ENCODE assay signal across 24 cellular contexts in the genomic region with DNA sequence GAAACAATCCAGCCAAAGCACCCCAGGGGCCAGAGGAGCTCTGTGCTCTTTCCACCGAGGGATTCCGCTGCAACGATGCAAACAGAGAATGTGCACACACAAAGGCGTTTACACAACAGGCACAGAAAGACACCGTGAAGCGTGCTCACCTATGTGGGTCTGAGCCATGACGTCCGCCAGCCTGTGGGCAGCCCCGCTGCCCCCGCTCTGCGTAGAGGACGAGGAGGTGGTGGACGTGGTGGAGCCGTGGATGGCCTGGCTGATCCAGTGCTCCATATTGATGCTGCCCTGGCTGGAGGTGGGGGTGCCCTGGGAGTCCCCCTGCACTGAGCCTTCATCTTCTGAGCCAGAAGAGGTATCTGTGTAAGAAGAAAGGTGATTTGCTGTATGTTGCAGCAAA.
"Had no signal": no experiment of that assay in that cellular context is flagged by ENCODE, and none has a peak within 500 bp of the region (broad histone marks: within the 10 kb centered on the region; RNA-seq: fewer than 3 reads in every experiment).

No MANE protein-coding gene starts in this region.

- FAIRE-seq: islet of Langerhans, kidney had no signal

- H3K27me3 Mint-ChIP-seq: progenitor cell of endocrine pancreas had no signal

- H3K9me3 Mint-ChIP-seq: immature natural killer cell; naive thymus-derived CD8-positive, alpha-beta T cell had no signal

- H3K4me3 ChIP-seq: heart left ventricle, left lung, lower lobe of right lung, ovary, right atrium auricular region, right lobe of liver, smooth muscle cell, suprapubic skin, thoracic aorta, tibial nerve, uterus had no signal

- ATAC-seq: left colon; lower lobe of right lung; naive thymus-derived CD8-positive, alpha-beta T cell had no signal

- H3K27ac ChIP-seq: heart left ventricle, left lung, lower lobe of right lung, ovary, right atrium auricular region, right lobe of liver, suprapubic skin, tibial nerve, uterus had no signal

- H3K4me1 Mint-ChIP-seq: immature natural killer cell, neural crest cell had no signal

- H3K4me3 Mint-ChIP-seq: immature natural killer cell; naive thymus-derived CD8-positive, alpha-beta T cell; neural crest cell; stimulated activated naive CD8-positive, alpha-beta T cell treated with anti-CD3 and anti-CD28 coated beads, Interleukin-15, Interleukin-2, amounts not matched to agents 100 ng/mL and 50 ng/mL, for 24 hours had no signal

- H3K27me3 ChIP-seq: heart left ventricle, left lung, ovary, right atrium auricular region, right lobe of liver, suprapubic skin, tibial nerve, uterus had no signal

- H3K36me3 ChIP-seq: ovary, thoracic aorta, uterus had no signal

- H3K4me2 ChIP-seq: smooth muscle cell had no signal

- H3K4me1 ChIP-seq: heart left ventricle, left lung, lower lobe of right lung, right atrium auricular region, right lobe of liver, suprapubic skin, uterus had no signal

- H3K27ac Mint-ChIP-seq: immature natural killer cell; progenitor cell of endocrine pancreas; stimulated activated naive CD8-positive, alpha-beta T cell treated with anti-CD3 and anti-CD28 coated beads, Interleukin-15, Interleukin-2, amounts not matched to agents 100 ng/mL and 50 ng/mL, for 24 hours had no signal

- H3K36me3 Mint-ChIP-seq: immature natural killer cell had no signal

- DNase-seq: heart left ventricle; immature natural killer cell; kidney; left colon; left lung; lower lobe of right lung; mammary epithelial cell; mesenchymal stem cell; naive thymus-derived CD8-positive, alpha-beta T cell; ovary; right lobe of liver; stimulated activated CD4-positive, alpha-beta T cell treated with anti-CD3 and anti-CD28 coated beads, Interleukin-1b, Interleukin-23, amount 100 ng/mL, for 48 hours; stimulated activated CD4-positive, alpha-beta T cell treated with anti-CD3 and anti-CD28 coated beads, Interleukin-2, amount 100 ng/mL, for 48 hours; stimulated activated naive CD4-positive, alpha-beta T cell; uterus had no signal

- H3K9me3 ChIP-seq: heart left ventricle, left lung, lower lobe of right lung, ovary, right atrium auricular region, right lobe of liver, suprapubic skin, thoracic aorta, tibial nerve, uterus had no signal
